26 cellular contexts compared by ENCODE assay signal in the genomic region with DNA sequence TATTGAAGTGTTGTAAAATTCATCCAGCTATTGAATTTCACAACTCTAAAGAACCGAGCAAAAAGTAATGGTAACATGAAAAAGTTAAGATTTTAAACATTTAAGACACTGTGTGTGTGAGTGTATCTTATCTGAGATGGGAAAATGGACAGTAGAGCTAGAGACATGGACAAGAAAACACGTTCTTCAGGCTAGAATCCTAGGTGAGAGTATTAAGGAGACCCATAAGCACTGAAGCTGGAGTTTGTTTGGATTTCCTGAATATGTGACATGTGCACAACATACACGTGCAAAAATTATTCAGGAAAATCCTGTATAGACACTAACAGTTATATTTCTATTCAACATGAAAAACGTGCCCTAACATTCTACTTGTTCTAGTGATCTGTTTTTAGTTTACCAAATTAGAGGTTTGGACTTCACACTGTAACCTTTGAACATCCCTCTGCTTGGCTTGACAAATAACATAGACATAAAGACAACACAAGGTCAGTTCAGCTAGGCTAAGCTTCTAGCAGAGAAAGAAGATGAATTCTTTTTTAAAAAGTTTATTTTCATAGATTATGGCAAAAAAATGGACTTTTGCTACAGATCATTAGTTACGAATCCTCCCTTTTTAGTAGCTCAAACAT. TPM values are rescaled to one million over a fixed set of nuclear protein-coding genes. Genes with fewer than 3 reads are reported as not detected.
"Had no signal": no experiment of that assay in that cellular context is flagged by ENCODE, and none has a peak within 500 bp of the region (broad histone marks: within the 10 kb centered on the region; RNA-seq: fewer than 3 reads in every experiment).

No MANE protein-coding gene starts in this region.

- ATAC-seq: gastrocnemius medialis, heart right ventricle, left cardiac atrium had no signal

- H3K36me3 ChIP-seq: esophagus muscularis mucosa, gastrocnemius medialis, heart right ventricle, left ventricle myocardium inferior had no signal

- H3K4me3 ChIP-seq: coronary artery, dorsolateral prefrontal cortex, esophagus muscularis mucosa, gastrocnemius medialis, heart right ventricle, left ventricle myocardium inferior, lung had no signal

- H3K27ac ChIP-seq: coronary artery, dorsolateral prefrontal cortex, esophagus muscularis mucosa, gastrocnemius medialis, heart right ventricle, left ventricle myocardium inferior had no signal

- H3K9me3 ChIP-seq: esophagus muscularis mucosa, gastrocnemius medialis, heart right ventricle, left ventricle myocardium inferior had no signal

- DNase-seq: dermis blood vessel endothelial cell; dorsolateral prefrontal cortex; effector CD4-positive, alpha-beta T cell; effector memory CD4-positive, alpha-beta T cell; foreskin fibroblast; foreskin melanocyte; gastrocnemius medialis; glutamatergic neuron; head of caudate nucleus; heart right ventricle; hippocampal formation; left cardiac atrium; left ventricle myocardium inferior; mammary epithelial cell; mesendoderm; midbrain had no signal

- H3K27me3 ChIP-seq: esophagus muscularis mucosa, gastrocnemius medialis, heart right ventricle had no signal

- H3K4me1 ChIP-seq: esophagus muscularis mucosa, gastrocnemius medialis, heart right ventricle, left ventricle myocardium inferior had no signal

RNA-seq across cellular contexts. Expression of a gene that starts 31.3 kb away (rescaled TPM):
- total RNA-seq: dermis blood vessel endothelial cell, endothelial cell of umbilical vein, epithelial cell of proximal tubule, gastrocnemius medialis, glomerular endothelial cell, heart right ventricle, left ventricle myocardium inferior, lower leg skin, mononuclear cell, mucosa of gallbladder had no signal
- polyA plus RNA-seq: endothelial cell of umbilical vein, esophagus, heart right ventricle had no signal
